ENCODE assay signal across 20 cellular contexts in genomic region chr16:57412584-57412983, GRCh38. TPM values are rescaled to one million over a fixed set of nuclear protein-coding genes. Genes with fewer than 3 reads are reported as not detected.
A peak's percentile ranks its signal among the peaks of the same experiment; 100 is the strongest.
DNase-seq lines count a peak whose midpoint lies in the region; ATAC-seq and TF ChIP-seq lines count a peak whose summit lies in the region.
"Had no signal": no experiment of that assay in that cellular context is flagged by ENCODE, and none has a peak within 500 bp of the region (broad histone marks: within the 10 kb centered on the region; RNA-seq: fewer than 3 reads in every experiment).

No MANE protein-coding gene starts in this region.

- no peak overlapping the region for H3K27ac ChIP-seq in heart right ventricle
- H3K27ac ChIP-seq: 22Rv1, A549, C4-2B had no signal

- TF ChIP-seq CTCF in heart right ventricle (IDR thresholded peaks at IDR 0.05), result no peak
- no peak for TF ChIP-seq CTCF in activated B cell treated with CpG ODN at 0.5 μM for 24 hours (IDR thresholded peaks at IDR 0.05)

- no peaks in the 10 kb centered on the region for H3K9me3 ChIP-seq in heart right ventricle
- H3K9me3 ChIP-seq: A549, Caco-2 had no signal

- intact Hi-C loops in cardiac septum (cut with DNase I), result loop anchor here (5.0 to 10.0 kb wide), 2 partner anchors 35 to 328 kb away; no protein-coding TSS in a partner anchor
- intact Hi-C loops in heart right ventricle (cut with DNase I), result loop anchor here in 3 of 10 donors (10.0 kb wide), 2 partner anchors 168 to 328 kb away; partner anchors contain the start of gene ARL2BP (in 1 of the 3)
- intact Hi-C loops in activated B cell treated with CpG ODN at 0.5 μM for 24 hours (cut with micrococcal nuclease), result loop anchor here (10.0 kb wide), 2 partner anchors 322 to 448 kb away; partner anchors contain the start of genes CETP and KATNB1

- 94 to 95% methylated on average over 9 of the region's 9 CpGs for WGBS in heart right ventricle, 2 donors

- H3K27ac Mint-ChIP-seq in activated B cell treated with CpG ODN at 0.5 μM for 24 hours (peak overlapping the region; percentile 81), naive B cell (peak overlapping the region in 4 of 6 donors; percentile 26 to 93 (median 65))
- H3K27ac Mint-ChIP-seq in stimulated activated naive B cell treated with anti-CD40 and anti-IgM and Interleukin-4, amounts not matched to agents 10 μg/mL and 1 μg/mL and 100 μg/mL, for 72 hours, result peak overlapping the region; percentile 98
- H3K27ac Mint-ChIP-seq: CD4-positive, alpha-beta T cell; H9 had no signal

- no peaks in the 10 kb centered on the region for H3K9me3 Mint-ChIP-seq in activated B cell treated with CpG ODN at 0.5 μM for 24 hours
- H3K9me3 Mint-ChIP-seq in naive B cell, result peaks cover 0 to 1% (median 0%) of the 10 kb centered on the region in 7 donors
- H3K9me3 Mint-ChIP-seq in stimulated activated naive B cell treated with anti-CD40 and anti-IgM and Interleukin-4, amounts not matched to agents 10 μg/mL and 1 μg/mL and 100 μg/mL, for 72 hours, result peaks cover 0 to 5% of the 10 kb centered on the region in 2 donors
- H3K9me3 Mint-ChIP-seq: CD4-positive, alpha-beta T cell; H9 had no signal

- H3K27me3 Mint-ChIP-seq in activated B cell treated with CpG ODN at 0.5 μM for 24 hours (no peaks in the 10 kb centered on the region), naive B cell (peaks cover 7 to 19% (median 8%) of the 10 kb centered on the region in 3 donors)
- H3K27me3 Mint-ChIP-seq in stimulated activated naive B cell treated with anti-CD40 and anti-IgM and Interleukin-4, amounts not matched to agents 10 μg/mL and 1 μg/mL and 100 μg/mL, for 72 hours, result no peaks in the 10 kb centered on the region
- H3K27me3 Mint-ChIP-seq: CD4-positive, alpha-beta T cell had no signal

- CTCF ChIA-PET in activated B cell treated with CpG ODN at 0.5 μM for 24 hours (lab: Charles Lee), result interaction anchor here (0.5 to 1.7 kb wide), 4 partner anchors 24 to 111 kb away, joined by 3 to 15 read pairs (median 4); no protein-coding TSS in a partner anchor

- peaks cover 11 to 45% (median 36%) of the 10 kb centered on the region in 9 donors for H3K4me1 ChIP-seq in heart right ventricle

- H3K27me3 ChIP-seq in heart right ventricle, result no peaks in the 10 kb centered on the region

- H3K4me3 Mint-ChIP-seq in activated B cell treated with CpG ODN at 0.5 μM for 24 hours (no peak overlapping the region), naive B cell (peak overlapping the region in 2 of 8 donors; percentile 69 to 88)
- peak overlapping the region; percentile 91 to 93 for H3K4me3 Mint-ChIP-seq in stimulated activated naive B cell treated with anti-CD40 and anti-IgM and Interleukin-4, amounts not matched to agents 10 μg/mL and 1 μg/mL and 100 μg/mL, for 72 hours
- H3K4me3 Mint-ChIP-seq: CD4-positive, alpha-beta T cell; H9 had no signal

- DNase-seq in cardiac septum (ENCODE audit: low spot score), result peak; percentile 70
- no peak for DNase-seq in heart right ventricle
- no peak for DNase-seq in activated B cell treated with CpG ODN at 0.5 μM for 24 hours
- no peak for DNase-seq in naive B cell
- DNase-seq in stimulated activated naive B cell treated with anti-CD40 and anti-IgM and Interleukin-4, amounts not matched to agents 10 μg/mL and 1 μg/mL and 100 μg/mL, for 72 hours, result no peak
- no peak for DNase-seq in OCI-M2 (lab: John Stamatoyannopoulos, UW; ENCODE audit: unreplicated experiment)
- no peak for DNase-seq in activated CD4-positive, alpha-beta T cell treated with anti-CD3 and anti-CD28 coated beads for 1 hour
- DNase-seq in G401 (ENCODE audit: low spot score), result no peak
- DNase-seq: Caco-2; CD4-positive, alpha-beta T cell; DMS79; GF-D8; GOT3; H9; KG1 had no signal

- H3K36me3 Mint-ChIP-seq in activated B cell treated with CpG ODN at 0.5 μM for 24 hours (ENCODE audit: low read depth) (no peaks in the 10 kb centered on the region), naive B cell (no peaks in the 10 kb centered on the region)
- H3K36me3 Mint-ChIP-seq in stimulated activated naive B cell treated with anti-CD40 and anti-IgM and Interleukin-4, amounts not matched to agents 10 μg/mL and 1 μg/mL and 100 μg/mL, for 72 hours, result peaks cover 37 to 47% of the 10 kb centered on the region in 2 donors

- ATAC-seq in heart right ventricle (no peak), activated B cell treated with CpG ODN at 0.5 μM for 24 hours (ENCODE audit: low read depth) (no peak), naive B cell (ENCODE audit: low read depth in 2 of 2) (no peak)
- no peak for ATAC-seq in stimulated activated naive B cell treated with anti-CD40 and anti-IgM and Interleukin-4, amounts not matched to agents 10 μg/mL and 1 μg/mL and 100 μg/mL, for 72 hours (replicated peaks)
- ATAC-seq: A549, HepG2 had no signal

- H3K4me3 ChIP-seq in heart right ventricle, result no peak overlapping the region
- H3K4me3 ChIP-seq: A549 had no signal

- no peaks in the 10 kb centered on the region for H3K36me3 ChIP-seq in heart right ventricle

- POLR2A ChIA-PET in activated B cell treated with CpG ODN at 0.5 μM for 24 hours (lab: Charles Lee), result interaction anchor here (1.1 to 3.7 kb wide), 8 partner anchors 12 to 113 kb away, joined by 8 to 22 read pairs (median 16); no protein-coding TSS in a partner anchor

- in situ Hi-C loops in G401 (cut with HindIII; ENCODE audit: low sequenced_read_pairs), result no loop called here

- H3K4me1 Mint-ChIP-seq in activated B cell treated with CpG ODN at 0.5 μM for 24 hours (peaks cover 64% of the 10 kb centered on the region), naive B cell (peaks cover 50 to 63% (median 52%) of the 10 kb centered on the region in 3 donors)
- H3K4me1 Mint-ChIP-seq in stimulated activated naive B cell treated with anti-CD40 and anti-IgM and Interleukin-4, amounts not matched to agents 10 μg/mL and 1 μg/mL and 100 μg/mL, for 72 hours, result peaks cover 76 to 87% of the 10 kb centered on the region in 2 donors

RNA-seq across cellular contexts. Expression of gene CCL17, which starts 8.0 kb away (rescaled TPM):
- total RNA-seq in cardiac septum (not detected), heart right ventricle (1 to 10 TPM in 1 of 10 donors, not detected in 9; 1.0 TPM), activated B cell treated with CpG ODN at 0.5 μM for 24 hours (6.7 and 7.0 TPM in 2 replicates)
- polyA plus RNA-seq in heart right ventricle (under 1 TPM in 1 of 2 donors, not detected in 1; 0.35 TPM), naive B cell (ENCODE audit: low read depth in 6 of 6) (not detected)
- total RNA-seq in G401 (2014; rRNA removed; shearing (Covaris generic)), result not detected in 2 replicates
- total RNA-seq: Caco-2; CD4-positive, alpha-beta T cell; Daoy; H9; HepG2 had no signal
- polyA plus RNA-seq: A549, HepG2 had no signal

RNA-seq across cellular contexts. Expression of gene CIAPIN1, which starts 34.6 kb away (rescaled TPM):
- total RNA-seq in cardiac septum (60.1 TPM), heart right ventricle (10 to 100 TPM; 49.6 to 75.1 (median 61.0) TPM), activated B cell treated with CpG ODN at 0.5 μM for 24 hours (47.1 and 52.3 TPM in 2 replicates)
- polyA plus RNA-seq in heart right ventricle (10 to 100 TPM; 20.1 to 63.0 TPM), naive B cell (ENCODE audit: low read depth in 6 of 6) (10 to 100 TPM; 33.4 to 67.2 (median 40.9) TPM)
- 152 and 156 TPM in 2 replicates for total RNA-seq in G401 (2014; rRNA removed; shearing (Covaris generic))

RNA-seq across cellular contexts. Expression of gene COQ9, which starts 34.7 kb away (rescaled TPM):
- total RNA-seq in cardiac septum (156 TPM), heart right ventricle (100 to 1,000 TPM; 135 to 230 (median 207) TPM), activated B cell treated with CpG ODN at 0.5 μM for 24 hours (30.4 and 34.1 TPM in 2 replicates)
- polyA plus RNA-seq in heart right ventricle (100 to 1,000 TPM; 162 to 475 TPM), naive B cell (ENCODE audit: low read depth in 6 of 6) (10 to 100 TPM; 17.6 to 42.2 (median 23.3) TPM)
- 46.3 and 60.4 TPM in 2 replicates for total RNA-seq in G401 (2014; rRNA removed; shearing (Covaris generic))

RNA-seq across cellular contexts. Expression of gene CX3CL1, which starts 40.3 kb away (rescaled TPM):
- total RNA-seq in cardiac septum (8.7 TPM), heart right ventricle (10 to 100 TPM in 9 of 10 donors, 1 to 10 TPM in 1; 7.8 to 46.3 (median 14.5) TPM), activated B cell treated with CpG ODN at 0.5 μM for 24 hours (0.27 and 0.31 TPM in 2 replicates)
- polyA plus RNA-seq in heart right ventricle (10 to 100 TPM; 15.1 to 19.0 TPM), naive B cell (ENCODE audit: low read depth in 6 of 6) (not detected)
- total RNA-seq in G401 (2014; rRNA removed; shearing (Covaris generic)), result 0.43 TPM in 1 of 2 replicates, not detected in the other
- total RNA-seq: Caco-2; CD4-positive, alpha-beta T cell had no signal

RNA-seq across cellular contexts. Expression of gene POLR2C, which starts 49.9 kb away (rescaled TPM):
- total RNA-seq in cardiac septum, result 46.9 TPM
- 10 to 100 TPM; 40.2 to 56.7 (median 47.2) TPM for total RNA-seq in heart right ventricle
- 10 to 100 TPM; 17.9 to 46.6 TPM for polyA plus RNA-seq in heart right ventricle
- total RNA-seq in activated B cell treated with CpG ODN at 0.5 μM for 24 hours, result 52.2 and 56.6 TPM in 2 replicates
- polyA plus RNA-seq in naive B cell (ENCODE audit: low read depth in 6 of 6), result 10 to 100 TPM; 33.6 to 59.9 (median 39.7) TPM
- total RNA-seq in G401 (2014; rRNA removed; shearing (Covaris generic)), result 240 and 319 TPM in 2 replicates
